16 cellular contexts compared by ENCODE assay signal in the genomic region with DNA sequence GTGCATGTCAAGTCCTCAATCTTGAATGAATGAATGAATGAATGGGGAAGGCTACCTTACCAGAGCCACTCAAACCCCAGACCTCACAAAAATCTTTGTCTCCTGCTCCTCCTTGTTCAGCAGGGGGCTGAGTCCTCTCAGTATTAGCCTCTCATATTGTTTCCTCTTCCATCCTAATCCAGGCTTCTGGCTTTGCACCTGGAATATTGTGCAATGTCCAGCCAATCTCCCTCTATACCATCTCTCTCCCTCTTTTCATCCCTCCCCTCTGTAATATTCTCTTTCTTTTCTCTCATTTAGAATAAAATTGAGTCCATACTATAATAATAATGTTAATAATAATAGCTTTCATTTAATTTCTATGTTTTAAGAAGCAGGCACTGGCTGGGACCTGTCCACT. TPM values are rescaled to one million over a fixed set of nuclear protein-coding genes. Genes with fewer than 3 reads are reported as not detected.
DNase-seq lines count a peak whose midpoint lies in the region; ATAC-seq and TF ChIP-seq lines count a peak whose summit lies in the region.
"Had no signal": no experiment of that assay in that cellular context is flagged by ENCODE, and none has a peak within 500 bp of the region (broad histone marks: within the 10 kb centered on the region; RNA-seq: fewer than 3 reads in every experiment).

No MANE protein-coding gene starts in this region.

- H3K36me3 ChIP-seq in lower lobe of right lung: no peaks in the 10 kb centered on the region
- H3K36me3 ChIP-seq: gastroesophageal sphincter, ovary had no signal

- DNase-seq in activated naive CD4-positive, alpha-beta T cell treated with anti-CD3 and anti-CD28 coated beads, Interleukin-2, amount 50 U/mL, for 16 hours: no peak
- no peak for DNase-seq in activated CD4-positive, alpha-beta memory T cell treated with anti-CD3 and anti-CD28 coated beads, Interleukin-2, amount 10 ng/mL, durations not matched to agents 7 days and 5 days
- DNase-seq in lower lobe of right lung (no peak), SHP77 (lab: John Stamatoyannopoulos, UW) (no peak), AG08395 (ENCODE audit: low spot score) (no peak), activated gamma-delta T cell treated with Interleukin-2 at 50 U/mL for 16 hours (no peak)
- DNase-seq: activated CD4-positive, CD25-positive, alpha-beta regulatory T cell; activated effector memory CD4-positive, alpha-beta T cell treated with Interleukin-2 at 50 U/mL for 16 hours; NCI-H226; ovary; PC-9; testis had no signal

- H3K27ac ChIP-seq in lower lobe of right lung: peak overlapping the region; percentile 19
- H3K27ac ChIP-seq: ovary, PC-9 had no signal

- POLR2A ChIA-PET in activated CD4-positive, alpha-beta memory T cell treated with anti-CD3 and anti-CD28 coated beads, Interleukin-2, amount 10 ng/mL, durations not matched to agents 7 days and 5 days (lab: Charles Lee): interaction anchor here (0.8 to 17.3 kb wide), 11 partner anchors 17 to 303 kb away, joined by 3 to 356 read pairs (median 31); a partner anchor contains a TSS

- no peaks in the 10 kb centered on the region for H3K9me3 ChIP-seq in lower lobe of right lung
- H3K9me3 ChIP-seq: gastroesophageal sphincter, ovary, testis had no signal

- H3K4me3 ChIP-seq in lower lobe of right lung: no peak overlapping the region
- H3K4me3 ChIP-seq: gastroesophageal sphincter, ovary, PC-9, testis had no signal

- TF ChIP-seq CTCF in lower lobe of right lung (IDR thresholded peaks at IDR 0.05): no peak

- no peaks in the 10 kb centered on the region for H3K27me3 ChIP-seq in lower lobe of right lung (ENCODE audit: low read depth)
- H3K27me3 ChIP-seq: gastroesophageal sphincter, ovary, testis had no signal

- peaks cover 3% of the 10 kb centered on the region for H3K36me3 Mint-ChIP-seq in activated naive CD4-positive, alpha-beta T cell treated with anti-CD3 and anti-CD28 coated beads, Interleukin-2, amount 50 U/mL, for 24 hours
- peaks cover 69% of the 10 kb centered on the region for H3K36me3 Mint-ChIP-seq in activated CD4-positive, alpha-beta memory T cell treated with anti-CD3 and anti-CD28 coated beads, Interleukin-2, amount 10 ng/mL, durations not matched to agents 7 days and 5 days (ENCODE audit: low read depth)

- peak overlapping the region; percentile 60 for H3K4me3 Mint-ChIP-seq in activated naive CD4-positive, alpha-beta T cell treated with anti-CD3 and anti-CD28 coated beads, Interleukin-2, amount 50 U/mL, for 24 hours
- H3K4me3 Mint-ChIP-seq in activated CD4-positive, alpha-beta memory T cell treated with anti-CD3 and anti-CD28 coated beads, Interleukin-2, amount 10 ng/mL, durations not matched to agents 7 days and 5 days: peak overlapping the region; percentile 70

- ATAC-seq in lower lobe of right lung (no peak), HG02973 (IDR thresholded peaks at IDR 0.05; ENCODE audit: unreplicated experiment) (no peak)
- ATAC-seq: gastroesophageal sphincter had no signal

- peaks cover 99% of the 10 kb centered on the region for H3K4me1 ChIP-seq in lower lobe of right lung

- CTCF ChIA-PET in activated CD4-positive, alpha-beta memory T cell treated with anti-CD3 and anti-CD28 coated beads, Interleukin-2, amount 10 ng/mL, durations not matched to agents 7 days and 5 days (lab: Charles Lee): interaction anchor here (1.2 to 7.2 kb wide), 3 partner anchors 13 to 156 kb away, joined by 4 to 92 read pairs (median 15); no protein-coding TSS in a partner anchor

- peaks cover 100% of the 10 kb centered on the region for H3K4me1 Mint-ChIP-seq in activated naive CD4-positive, alpha-beta T cell treated with anti-CD3 and anti-CD28 coated beads, Interleukin-2, amount 50 U/mL, for 24 hours
- peaks cover 99% of the 10 kb centered on the region for H3K4me1 Mint-ChIP-seq in activated CD4-positive, alpha-beta memory T cell treated with anti-CD3 and anti-CD28 coated beads, Interleukin-2, amount 10 ng/mL, durations not matched to agents 7 days and 5 days

- H3K9me3 Mint-ChIP-seq in activated naive CD4-positive, alpha-beta T cell treated with anti-CD3 and anti-CD28 coated beads, Interleukin-2, amount 50 U/mL, for 24 hours: no peaks in the 10 kb centered on the region
- H3K9me3 Mint-ChIP-seq in activated CD4-positive, alpha-beta memory T cell treated with anti-CD3 and anti-CD28 coated beads, Interleukin-2, amount 10 ng/mL, durations not matched to agents 7 days and 5 days: no peaks in the 10 kb centered on the region

- intact Hi-C loops in lower lobe of right lung (cut with DNase I): no loop called here

- H3K27me3 Mint-ChIP-seq in activated naive CD4-positive, alpha-beta T cell treated with anti-CD3 and anti-CD28 coated beads, Interleukin-2, amount 50 U/mL, for 24 hours: no peaks in the 10 kb centered on the region
- H3K27me3 Mint-ChIP-seq in activated CD4-positive, alpha-beta memory T cell treated with anti-CD3 and anti-CD28 coated beads, Interleukin-2, amount 10 ng/mL, durations not matched to agents 7 days and 5 days: no peaks in the 10 kb centered on the region

- H3K27ac Mint-ChIP-seq in activated naive CD4-positive, alpha-beta T cell treated with anti-CD3 and anti-CD28 coated beads, Interleukin-2, amount 50 U/mL, for 24 hours: peak overlapping the region; percentile 92
- H3K27ac Mint-ChIP-seq in activated CD4-positive, alpha-beta memory T cell treated with anti-CD3 and anti-CD28 coated beads, Interleukin-2, amount 10 ng/mL, durations not matched to agents 7 days and 5 days: peak overlapping the region; percentile 97

RNA-seq across cellular contexts. Expression of a gene that starts 34.3 kb away (rescaled TPM):
- 100 to 1,000 TPM; 128 to 132 TPM for total RNA-seq in activated CD4-positive, alpha-beta memory T cell treated with anti-CD3 and anti-CD28 coated beads, Interleukin-2, amount 10 ng/mL, durations not matched to agents 7 days and 5 days
- 48.5 TPM for total RNA-seq in lower lobe of right lung
- total RNA-seq: HT1080, PC-9 had no signal
